15 cellular contexts compared by ENCODE assay signal in the genomic region with DNA sequence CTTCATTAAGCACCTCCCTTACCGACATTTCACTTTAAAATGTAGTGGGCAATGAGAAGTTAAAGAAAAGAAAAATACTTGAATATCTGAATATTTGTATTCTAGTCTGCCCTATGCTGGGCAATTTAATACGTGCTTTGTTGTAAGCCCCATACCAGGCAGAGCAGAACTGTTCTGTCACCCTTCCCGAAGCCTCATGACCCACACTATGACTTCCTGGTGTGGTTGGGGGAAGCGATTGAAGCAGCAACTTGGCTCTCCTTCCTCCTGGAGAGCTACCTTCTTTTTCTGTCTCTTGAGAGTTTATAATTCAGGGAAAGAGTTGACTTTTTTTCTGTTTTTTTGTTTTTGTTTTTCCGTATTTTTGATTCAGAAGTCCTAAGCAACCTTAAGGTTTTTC.
"Had no signal": no experiment of that assay in that cellular context is flagged by ENCODE, and none has a peak within 500 bp of the region (broad histone marks: within the 10 kb centered on the region; RNA-seq: fewer than 3 reads in every experiment).

No MANE protein-coding gene starts in this region.

- H3K4me3 ChIP-seq: ascending aorta, hepatocyte, left ventricle myocardium inferior, testis, upper lobe of left lung had no signal

- H3K27me3 ChIP-seq: ascending aorta, hepatocyte, testis, upper lobe of left lung had no signal

- H3K4me1 Mint-ChIP-seq: activated naive CD4-positive, alpha-beta T cell treated with anti-CD3 and anti-CD28 coated beads, Interleukin-2, amount 10 ng/mL, durations not matched to agents 7 days and 5 days; nephron progenitor cell; stimulated activated naive CD8-positive, alpha-beta T cell treated with anti-CD3 and anti-CD28 coated beads, Interleukin-15, amount 100 ng/mL, for 72 hours; T-cell had no signal

- H3K36me3 ChIP-seq: ascending aorta, left ventricle myocardium inferior, upper lobe of left lung had no signal

- H3K27me3 Mint-ChIP-seq: activated naive CD4-positive, alpha-beta T cell treated with anti-CD3 and anti-CD28 coated beads, Interleukin-2, amount 10 ng/mL, durations not matched to agents 7 days and 5 days; stimulated activated naive CD8-positive, alpha-beta T cell treated with anti-CD3 and anti-CD28 coated beads, Interleukin-15, amount 100 ng/mL, for 72 hours; T-cell had no signal

- H3K9me3 ChIP-seq: ascending aorta, left ventricle myocardium inferior, testis, upper lobe of left lung had no signal

- ATAC-seq: stimulated activated naive CD8-positive, alpha-beta T cell treated with anti-CD3 and anti-CD28 coated beads, Interleukin-15, amount 100 ng/mL, for 72 hours; T-cell had no signal

- H3K27ac ChIP-seq: ascending aorta, hepatocyte, left ventricle myocardium inferior, testis had no signal

- H3K4me1 ChIP-seq: ascending aorta, left ventricle myocardium inferior, testis, upper lobe of left lung had no signal

- H3K4me3 Mint-ChIP-seq: activated naive CD4-positive, alpha-beta T cell treated with anti-CD3 and anti-CD28 coated beads, Interleukin-2, amount 10 ng/mL, durations not matched to agents 7 days and 5 days; nephron progenitor cell; stimulated activated naive CD8-positive, alpha-beta T cell treated with anti-CD3 and anti-CD28 coated beads, Interleukin-15, amount 100 ng/mL, for 72 hours; T-cell had no signal

- DNase-seq: activated CD4-positive, alpha-beta T cell treated with anti-CD3 and anti-CD28 coated beads for 1 hour; activated CD4-positive, alpha-beta T cell treated with anti-CD3 and anti-CD28 coated beads, Interleukin-2, amount 50 U/mL, for 4 hours; activated naive CD4-positive, alpha-beta T cell treated with anti-CD3 and anti-CD28 coated beads, Interleukin-2, amount 10 ng/mL, durations not matched to agents 7 days and 5 days; activated T-cell treated with anti-CD3 and anti-CD28 coated beads, Interleukin-2, amount 50 U/mL, for 1 hour; kidney; left ventricle myocardium inferior; nephron progenitor cell; stimulated activated CD4-positive, alpha-beta T cell treated with anti-CD3 and anti-CD28 coated beads, Interleukin-1b, Interleukin-23, amount 100 ng/mL, for 48 hours; stimulated activated naive CD8-positive, alpha-beta T cell treated with anti-CD3 and anti-CD28 coated beads, Interleukin-15, amount 100 ng/mL, for 72 hours; T-cell; T1000; testis had no signal

- H3K36me3 Mint-ChIP-seq: activated naive CD4-positive, alpha-beta T cell treated with anti-CD3 and anti-CD28 coated beads, Interleukin-2, amount 10 ng/mL, durations not matched to agents 7 days and 5 days; T-cell had no signal

- H3K79me2 ChIP-seq: hepatocyte had no signal

- H3K9me3 Mint-ChIP-seq: activated naive CD4-positive, alpha-beta T cell treated with anti-CD3 and anti-CD28 coated beads, Interleukin-2, amount 10 ng/mL, durations not matched to agents 7 days and 5 days; nephron progenitor cell had no signal

- H3K4me2 ChIP-seq: hepatocyte had no signal

- H3K27ac Mint-ChIP-seq: activated naive CD4-positive, alpha-beta T cell treated with anti-CD3 and anti-CD28 coated beads, Interleukin-2, amount 10 ng/mL, durations not matched to agents 7 days and 5 days; stimulated activated naive CD8-positive, alpha-beta T cell treated with anti-CD3 and anti-CD28 coated beads, Interleukin-15, amount 100 ng/mL, for 72 hours; T-cell had no signal

- H2AFZ ChIP-seq: hepatocyte had no signal
